9 cellular contexts compared by ENCODE assay signal in genomic region chr18:7946724-7947377, GRCh38.
DNase-seq lines count a peak whose midpoint lies in the region; ATAC-seq, FAIRE-seq and TF ChIP-seq lines count a peak whose summit lies in the region.
"Had no signal": no experiment of that assay in that cellular context is flagged by ENCODE, and none has a peak within 500 bp of the region (broad histone marks: within the 10 kb centered on the region; RNA-seq: fewer than 3 reads in every experiment).

No MANE protein-coding gene starts in this region.

- H3K4me3 Mint-ChIP-seq in nephron progenitor cell, result peak overlapping the region; percentile 69

- no peak for FAIRE-seq in GM19239 (lab: Jason Lieb, UNC)

- peaks cover 34% of the 10 kb centered on the region for H3K4me1 Mint-ChIP-seq in nephron progenitor cell

- H3K9me3 ChIP-seq in RWPE2 (ENCODE audit: severe bottlenecking), result no peaks in the 10 kb centered on the region

- TF ChIP-seq CTCF in RWPE2 (IDR thresholded peaks at IDR 0.05; ENCODE audit: poor library complexity, severe bottlenecking) (no peak), epithelial cell of proximal tubule (conservative IDR thresholded peaks at IDR 0.05; ENCODE audit: low read depth, low read length) (no peak), nephron progenitor cell (IDR thresholded peaks at IDR 0.05) (no peak)

- peak overlapping the region; percentile 84 for H3K27ac Mint-ChIP-seq in nephron progenitor cell

- no peaks in the 10 kb centered on the region for H3K27me3 ChIP-seq in RWPE2 (ENCODE audit: insufficient read depth, poor library complexity, severe bottlenecking)

- H3K27me3 Mint-ChIP-seq in nephron progenitor cell (ENCODE audit: low read depth, poor library complexity), result no peaks in the 10 kb centered on the region

- H3K36me3 ChIP-seq in RWPE2 (ENCODE audit: low read depth), result peaks cover 5% of the 10 kb centered on the region; the same call in 1 of the 2 replicates

- H3K4me3 ChIP-seq in RWPE2 (ENCODE audit: severe bottlenecking), result peak overlapping the region; percentile 24
- peak overlapping the region; percentile 63 for H3K4me3 ChIP-seq in epithelial cell of proximal tubule (ENCODE audit: low read depth, low read length)

- no peaks in the 10 kb centered on the region for H3K9me3 Mint-ChIP-seq in nephron progenitor cell

- peak; percentile 42 for DNase-seq in NCI-H748 (lab: John Stamatoyannopoulos, UW; ENCODE audit: unreplicated experiment)
- no peak for DNase-seq in NCI-H748 treated with DMSO at 0.1 percent for 48 hours (lab: John Stamatoyannopoulos, UW)
- no peak for DNase-seq in RWPE2 (ENCODE audit: low spot score)
- DNase-seq in epithelial cell of proximal tubule (ENCODE audit: low read depth), result peak; percentile 36
- DNase-seq in nephron progenitor cell, result peak; percentile 22
- no peak for DNase-seq in GM19239 (ENCODE audit: insufficient read length, low spot score)

- peak; percentile 67 for ATAC-seq in RWPE2 (ENCODE audit: low read depth)
- no peak for ATAC-seq in HG02884 (IDR thresholded peaks at IDR 0.05; ENCODE audit: unreplicated experiment)
- no peak for ATAC-seq in HG03025 (IDR thresholded peaks at IDR 0.05; ENCODE audit: low FRiP score, unreplicated experiment)

- H3K4me1 ChIP-seq in RWPE2 (ENCODE audit: insufficient read depth, poor library complexity, severe bottlenecking), result peaks cover 28% of the 10 kb centered on the region

- peak overlapping the region; percentile 80 for H3K27ac ChIP-seq in RWPE2 (ENCODE audit: poor library complexity, severe bottlenecking)
- H3K27ac ChIP-seq: C4-2B had no signal

- H3K36me3 Mint-ChIP-seq in nephron progenitor cell (ENCODE audit: low read depth), result no peaks in the 10 kb centered on the region

Comparison
In these comparisons a context has a peak if more than half of its experiments do, and no peak if none do; other contexts are left out.
1. DNase-seq: peak in NCI-H748 (single experiment), epithelial cell of proximal tubule (single experiment) and nephron progenitor cell (single experiment); none in NCI-H748 treated with DMSO at 0.1 percent for 48 hours (single experiment), RWPE2 (single experiment) and GM19239 (single experiment).